25 cellular contexts compared by ENCODE assay signal in genomic region chr11:124879229-124879998, GRCh38. TPM values are rescaled to one million over a fixed set of nuclear protein-coding genes. Genes with fewer than 3 reads are reported as not detected.
"Had no signal": no experiment of that assay in that cellular context is flagged by ENCODE, and none has a peak within 500 bp of the region (broad histone marks: within the 10 kb centered on the region; RNA-seq: fewer than 3 reads in every experiment).

No MANE protein-coding gene starts in this region.

- H3K9me3 ChIP-seq: ascending aorta, breast epithelium, gastroesophageal sphincter, heart right ventricle, mucosa of descending colon, right atrium auricular region, suprapubic skin had no signal

- H3K36me3 ChIP-seq: ascending aorta, breast epithelium, gastroesophageal sphincter, right atrium auricular region, suprapubic skin had no signal

- H3K27me3 ChIP-seq: ascending aorta, breast epithelium, dorsolateral prefrontal cortex had no signal

- H3K27ac Mint-ChIP-seq: activated CD4-positive, alpha-beta T cell treated with anti-CD3 and anti-CD28 coated beads, Interleukin-2, amount 10 ng/mL, durations not matched to agents 24 days and 14 days; activated naive CD4-positive, alpha-beta T cell treated with anti-CD3 and anti-CD28 coated beads for 36 hours; activated T-helper 17 cell treated with anti-CD3 and anti-CD28 coated beads, Interleukin-2, amount 50 U/mL, for 72 hours; endodermal cell; natural killer cell; progenitor cell of endocrine pancreas had no signal

- H3K36me3 Mint-ChIP-seq: natural killer cell had no signal

- H3K4me3 ChIP-seq: ascending aorta, breast epithelium, dorsolateral prefrontal cortex, gastroesophageal sphincter, heart right ventricle, mucosa of descending colon, right atrium auricular region, suprapubic skin had no signal

- H3K9me3 Mint-ChIP-seq: activated CD4-positive, alpha-beta T cell treated with anti-CD3 and anti-CD28 coated beads, Interleukin-2, amount 10 ng/mL, durations not matched to agents 24 days and 14 days; activated naive CD4-positive, alpha-beta T cell treated with anti-CD3 and anti-CD28 coated beads for 36 hours; activated T-helper 17 cell treated with anti-CD3 and anti-CD28 coated beads, Interleukin-2, amount 50 U/mL, for 72 hours; endodermal cell; natural killer cell had no signal

- H3K4me1 Mint-ChIP-seq: activated T-helper 17 cell treated with anti-CD3 and anti-CD28 coated beads, Interleukin-2, amount 50 U/mL, for 72 hours had no signal

- ATAC-seq: activated T-helper 17 cell treated with anti-CD3 and anti-CD28 coated beads, Interleukin-2, amount 50 U/mL, for 72 hours; gastroesophageal sphincter; heart right ventricle; left lobe of liver; mucosa of descending colon; natural killer cell; stimulated activated naive CD8-positive, alpha-beta T cell treated with anti-CD3 and anti-CD28 coated beads, Interleukin-15, Interleukin-2, amounts not matched to agents 100 U/mL and 50 U/mL, for 24 hours had no signal

- H3K27ac ChIP-seq: ascending aorta, dorsolateral prefrontal cortex, gastroesophageal sphincter, right atrium auricular region, suprapubic skin had no signal

- FAIRE-seq: islet of Langerhans, small intestine had no signal

- DNase-seq: activated CD4-positive, alpha-beta T cell treated with anti-CD3 and anti-CD28 coated beads, Interleukin-2, amount 10 ng/mL, durations not matched to agents 24 days and 14 days; activated CD4-positive, CD25-positive, alpha-beta regulatory T cell; activated naive CD4-positive, alpha-beta T cell treated with anti-CD3 and anti-CD28 coated beads for 36 hours; dorsolateral prefrontal cortex; erythroblast; heart right ventricle; mucosa of descending colon; natural killer cell; nucleus accumbens; small intestine; stimulated activated CD4-positive, alpha-beta T cell treated with anti-CD3 and anti-CD28 coated beads, Interleukin-4, amount 100 ng/mL, for 4 hours; stimulated activated CD8-positive, alpha-beta memory T cell treated with anti-CD3 and anti-CD28 coated beads, Interleukin-4, amount 100 ng/mL, for 48 hours; stimulated activated naive CD8-positive, alpha-beta T cell treated with anti-CD3 and anti-CD28 coated beads, Interleukin-15, Interleukin-2, amounts not matched to agents 100 U/mL and 50 U/mL, for 24 hours; trophoblast cell had no signal

- H3K4me3 Mint-ChIP-seq: activated CD4-positive, alpha-beta T cell treated with anti-CD3 and anti-CD28 coated beads, Interleukin-2, amount 10 ng/mL, durations not matched to agents 24 days and 14 days; activated naive CD4-positive, alpha-beta T cell treated with anti-CD3 and anti-CD28 coated beads for 36 hours; activated T-helper 17 cell treated with anti-CD3 and anti-CD28 coated beads, Interleukin-2, amount 50 U/mL, for 72 hours; endodermal cell had no signal

- H3K4me1 ChIP-seq: breast epithelium had no signal

RNA-seq across cellular contexts. Expression of gene ROBO4, which starts 18.3 kb away (rescaled TPM):
- total RNA-seq: activated CD4-positive, alpha-beta T cell treated with anti-CD3 and anti-CD28 coated beads, Interleukin-2, amount 10 ng/mL, durations not matched to agents 24 days and 14 days; activated naive CD4-positive, alpha-beta T cell treated with anti-CD3 and anti-CD28 coated beads for 36 hours; activated T-helper 17 cell treated with anti-CD3 and anti-CD28 coated beads, Interleukin-2, amount 50 U/mL, for 72 hours; natural killer cell; progenitor cell of endocrine pancreas had no signal

RNA-seq across cellular contexts. Expression of gene HEPN1, which starts 39.6 kb away (rescaled TPM):
- total RNA-seq: activated CD4-positive, alpha-beta T cell treated with anti-CD3 and anti-CD28 coated beads, Interleukin-2, amount 10 ng/mL, durations not matched to agents 24 days and 14 days; activated naive CD4-positive, alpha-beta T cell treated with anti-CD3 and anti-CD28 coated beads for 36 hours; activated T-helper 17 cell treated with anti-CD3 and anti-CD28 coated beads, Interleukin-2, amount 50 U/mL, for 72 hours; ascending aorta; breast epithelium; cerebellum; endodermal cell; heart right ventricle; left lobe of liver; mucosa of descending colon; natural killer cell; progenitor cell of endocrine pancreas; right atrium auricular region; suprapubic skin had no signal

RNA-seq across cellular contexts. Expression of gene HEPACAM, which starts 56.4 kb away (rescaled TPM):
- total RNA-seq: activated CD4-positive, alpha-beta T cell treated with anti-CD3 and anti-CD28 coated beads, Interleukin-2, amount 10 ng/mL, durations not matched to agents 24 days and 14 days; activated naive CD4-positive, alpha-beta T cell treated with anti-CD3 and anti-CD28 coated beads for 36 hours; activated T-helper 17 cell treated with anti-CD3 and anti-CD28 coated beads, Interleukin-2, amount 50 U/mL, for 72 hours; ascending aorta; endodermal cell; natural killer cell had no signal
